ENCODE assay signal across 28 cellular contexts in genomic region chr6:39555136-39555535, GRCh38.
DNase-seq lines count a peak whose midpoint lies in the region; ATAC-seq, FAIRE-seq and TF ChIP-seq lines count a peak whose summit lies in the region.
"Had no signal": no experiment of that assay in that cellular context is flagged by ENCODE, and none has a peak within 500 bp of the region (broad histone marks: within the 10 kb centered on the region; RNA-seq: fewer than 3 reads in every experiment).

No MANE protein-coding gene starts in this region.

- peak; percentile 32 for ATAC-seq in stimulated activated naive CD8-positive, alpha-beta T cell treated with anti-CD3 and anti-CD28 coated beads, Interleukin-15, Interleukin-2, amounts not matched to agents 100 U/mL and 50 U/mL, for 24 hours
- ATAC-seq in stimulated activated naive CD8-positive, alpha-beta T cell treated with anti-CD3 and anti-CD28 coated beads, Interleukin-15, amount 100 ng/mL, for 72 hours: no peak
- ATAC-seq in GM12878 (peak; percentile 45), HG03432 (IDR thresholded peaks at IDR 0.05; ENCODE audit: unreplicated experiment) (no peak)
- ATAC-seq: HCT116, Panc1 had no signal

- no peak overlapping the region for H3K18ac ChIP-seq in neuronal stem cell (ENCODE audit: low read length)

- H2BK120ac ChIP-seq in neuronal stem cell (ENCODE audit: low read depth, low read length): no peak overlapping the region

- no peak overlapping the region for H3K27ac Mint-ChIP-seq in stimulated activated naive CD8-positive, alpha-beta T cell treated with anti-CD3 and anti-CD28 coated beads, Interleukin-15, amount 100 ng/mL, for 72 hours
- H3K27ac Mint-ChIP-seq: CD14-positive monocyte; CD8-positive, alpha-beta memory T cell had no signal

- H3K4me1 ChIP-seq in GM12878 (ENCODE audit: control insufficient read depth, insufficient read depth, low read length) (no peaks in the 10 kb centered on the region), neuronal stem cell (ENCODE audit: control insufficient read depth in 2 of 2, insufficient read depth in 1 of 2, low read depth in 1 of 2, low read length in 2 of 2) (no peaks in the 10 kb centered on the region), ovary (ENCODE audit: insufficient read depth) (no peaks in the 10 kb centered on the region)
- H3K4me1 ChIP-seq: BE2C had no signal

- H3K4me2 ChIP-seq in GM12878 (ENCODE audit: control insufficient read depth, insufficient read depth) (no peak overlapping the region), neuronal stem cell (ENCODE audit: insufficient read depth, low read length, poor library complexity, severe bottlenecking) (no peak overlapping the region)

- H3K9ac ChIP-seq in GM12878 (ENCODE audit: control insufficient read depth, insufficient read depth, low read length): no peak overlapping the region
- no peak overlapping the region for H3K9ac ChIP-seq in neuronal stem cell (ENCODE audit: low read depth, low read length, poor library complexity)

- 61% methylated on average over 3 of the region's 3 CpGs for WGBS in GM12878 (ENCODE audit: insufficient coverage, insufficient replicate concordance, low lambda C conversion rate, missing lambda C conversion rate)
- WGBS in neuronal stem cell (ENCODE audit: extremely low coverage in 2 of 2, insufficient read length in 2 of 2, insufficient replicate concordance in 1 of 2), 2 donors: no CpG with 5 or more reads among the region's 3 CpGs
- WGBS in ovary, 3 donors: 80 to 88% (median 82%) methylated on average over 3 of the region's 3 CpGs

- H3K4ac ChIP-seq in neuronal stem cell (ENCODE audit: low read length): no peak overlapping the region

- no peaks in the 10 kb centered on the region for H3K4me1 Mint-ChIP-seq in stimulated activated naive CD8-positive, alpha-beta T cell treated with anti-CD3 and anti-CD28 coated beads, Interleukin-15, amount 100 ng/mL, for 72 hours
- H3K4me1 Mint-ChIP-seq: CD14-positive monocyte; CD8-positive, alpha-beta memory T cell had no signal

- no peaks in the 10 kb centered on the region for H3K79me2 ChIP-seq in GM12878 (ENCODE audit: control insufficient read depth, insufficient read depth, low read length)

- FAIRE-seq in GM12878 (lab: Jason Lieb, UNC): no peak

- H2BK12ac ChIP-seq in neuronal stem cell (ENCODE audit: low read length): no peak overlapping the region

- H3K14ac ChIP-seq in neuronal stem cell (ENCODE audit: low read length): no peak overlapping the region

- in situ Hi-C loops in GM12878 (cut with MboI): no loop called here

- no peak overlapping the region for H2BK15ac ChIP-seq in neuronal stem cell (ENCODE audit: low read length)

- no peak overlapping the region for H3K27ac ChIP-seq in GM12878 (ENCODE audit: control insufficient read depth, insufficient read depth)
- H3K27ac ChIP-seq in neuronal stem cell (replicated peaks; ENCODE audit: low read length): no peak overlapping the region
- H3K27ac ChIP-seq in ovary: no peak overlapping the region

- DNase-seq in stimulated activated naive CD8-positive, alpha-beta T cell treated with anti-CD3 and anti-CD28 coated beads, Interleukin-15, Interleukin-2, amounts not matched to agents 100 U/mL and 50 U/mL, for 24 hours: no peak
- DNase-seq in stimulated activated naive CD8-positive, alpha-beta T cell treated with anti-CD3 and anti-CD28 coated beads, Interleukin-15, amount 100 ng/mL, for 72 hours: no peak
- DNase-seq in GM12878 (ENCODE audit: low read depth, low spot score): no peak
- no peak for DNase-seq in neuronal stem cell (ENCODE audit: low spot score)
- DNase-seq in NCI-H146 treated with DMSO at 0.1 percent for 48 hours (lab: John Stamatoyannopoulos, UW; ENCODE audit: unreplicated experiment): no peak
- no peak for DNase-seq in ovary
- DNase-seq: 8988T; ACHN; BE2C; CD8-positive, alpha-beta memory T cell; DMS 273 treated with DMSO at 0.1 percent for 48 hours; DMS79; EL; GDM1; GOT3; IMR-90; KG1; NCI-H1105 treated with DMSO at 0.1 percent for 48 hours; NCI-H146; NCI-H2029; NCI-H2227 treated with DMSO at 0.1 percent for 48 hours; NCI-H69; SHP77 treated with DMSO at 0.1 percent for 48 hours had no signal

- no peaks in the 10 kb centered on the region for H4K20me1 ChIP-seq in GM12878 (ENCODE audit: control insufficient read depth, insufficient read depth)

- H3K9me3 ChIP-seq in GM12878 (replicated peaks; ENCODE audit: control insufficient read depth, insufficient read depth, low read length) (no peaks in the 10 kb centered on the region), neuronal stem cell (replicated peaks in 1 of 2; ENCODE audit: control insufficient read depth in 2 of 2, insufficient read depth in 1 of 2, low read depth in 1 of 2, low read length in 2 of 2) (no peaks in the 10 kb centered on the region), ovary (no peaks in the 10 kb centered on the region)
- H3K9me3 ChIP-seq: BE2C, MG63 had no signal

- no peaks in the 10 kb centered on the region for H3K79me1 ChIP-seq in neuronal stem cell (ENCODE audit: low read depth, low read length)

- POLR2A ChIA-PET in GM12878 (lab: Charles Lee): no interaction called here

- H4K8ac ChIP-seq in neuronal stem cell (ENCODE audit: low read depth, low read length): no peak overlapping the region

- no peak for TF ChIP-seq EP300 in GM12878 (IDR thresholded peaks at IDR 0.05; ENCODE audit: borderline replicate concordance in 1 of 2, control insufficient read depth in 1 of 2, low read depth in 2 of 2, low read length in 2 of 2)
- TF ChIP-seq EP300 in ovary (IDR thresholded peaks at IDR 0.05): no peak

- H2BK5ac ChIP-seq in neuronal stem cell (ENCODE audit: low read length): no peak overlapping the region

- no peak for TF ChIP-seq CTCF in GM12878 (IDR thresholded peaks at IDR 0.05 in 2 of 3, conservative IDR thresholded peaks at IDR 0.05 in 1 of 3; ENCODE audit: control insufficient read depth in 2 of 3, extremely low read depth in 1 of 3, insufficient read depth in 1 of 3, low read depth in 3 of 3, low read length in 3 of 3)
- TF ChIP-seq CTCF in ovary (IDR thresholded peaks at IDR 0.05): no peak

- RAD21 ChIA-PET in GM12878 (lab: Charles Lee; ENCODE audit: unreplicated experiment): interaction anchor here (1.2 kb wide), 1 partner anchor 12 kb away, joined by 3 read pairs; no protein-coding TSS in a partner anchor

- no peaks in the 10 kb centered on the region for H3K9me3 Mint-ChIP-seq in stimulated activated naive CD8-positive, alpha-beta T cell treated with anti-CD3 and anti-CD28 coated beads, Interleukin-15, amount 100 ng/mL, for 72 hours
- H3K9me3 Mint-ChIP-seq: CD14-positive monocyte; CD8-positive, alpha-beta memory T cell had no signal

- no peak for TF ChIP-seq RAD21 in GM12878 (IDR thresholded peaks at IDR 0.05; ENCODE audit: insufficient read depth, low read depth, low read length)

- H3K36me3 ChIP-seq in GM12878 (ENCODE audit: control insufficient read depth in 2 of 2, insufficient read depth in 2 of 2, low read length in 1 of 2): no peaks in the 10 kb centered on the region
- no peaks in the 10 kb centered on the region for H3K36me3 ChIP-seq in neuronal stem cell (replicated peaks in 1 of 2; ENCODE audit: control insufficient read depth in 2 of 2, insufficient read depth in 2 of 2, low read length in 2 of 2)
- no peaks in the 10 kb centered on the region for H3K36me3 ChIP-seq in ovary
- H3K36me3 ChIP-seq: BE2C, MG63 had no signal

- H2AFZ ChIP-seq in GM12878 (ENCODE audit: control insufficient read depth, low read depth, low read length) (no peak overlapping the region), neuronal stem cell (ENCODE audit: low read length) (no peak overlapping the region)

- peak overlapping the region; percentile 89 for H2AK5ac ChIP-seq in neuronal stem cell (ENCODE audit: low read depth, low read length)

- H3K23ac ChIP-seq in neuronal stem cell (ENCODE audit: low read depth, low read length, poor library complexity): no peak overlapping the region

- no peak overlapping the region for H3K4me3 Mint-ChIP-seq in stimulated activated naive CD8-positive, alpha-beta T cell treated with anti-CD3 and anti-CD28 coated beads, Interleukin-15, amount 100 ng/mL, for 72 hours
- H3K4me3 Mint-ChIP-seq: CD14-positive monocyte; CD8-positive, alpha-beta memory T cell had no signal

- intact Hi-C loops in GM12878 (cut with micrococcal nuclease; ENCODE audit: unreplicated experiment): no loop called here
- intact Hi-C loops in ovary (cut with DNase I): no loop called here

- CTCF ChIA-PET in GM12878 (lab: Yijun Ruan, JAX): interaction anchor here (2.8 kb wide), 1 partner anchor 11 kb away, joined by 15 read pairs; no protein-coding TSS in a partner anchor

- H3K27me3 ChIP-seq in GM12878 (replicated peaks in 1 of 2; ENCODE audit: control insufficient read depth in 2 of 2, insufficient read depth in 2 of 2, low read length in 1 of 2): no peaks in the 10 kb centered on the region
- no peaks in the 10 kb centered on the region for H3K27me3 ChIP-seq in neuronal stem cell (ENCODE audit: control insufficient read depth in 3 of 3, insufficient read depth in 3 of 3, low read depth in 1 of 3, low read length in 3 of 3)
- H3K27me3 ChIP-seq in ovary: no peaks in the 10 kb centered on the region
- H3K27me3 ChIP-seq: BE2C, MG63 had no signal

- H3K27me3 Mint-ChIP-seq in stimulated activated naive CD8-positive, alpha-beta T cell treated with anti-CD3 and anti-CD28 coated beads, Interleukin-15, amount 100 ng/mL, for 72 hours: peaks cover 19% of the 10 kb centered on the region

- no peak overlapping the region for H3K4me3 ChIP-seq in GM12878
- no peak overlapping the region for H3K4me3 ChIP-seq in neuronal stem cell (ENCODE audit: low read length in 2 of 2)
- H3K4me3 ChIP-seq in ovary: no peak overlapping the region
- H3K4me3 ChIP-seq: MG63 had no signal

- SMC1A ChIA-PET in GM12878 (lab: Charles Lee; ENCODE audit: uncharacterized antibody, unreplicated experiment): no interaction called here

- no TSS peak for BruUV-seq in GM12878 (replicated peaks; lab: Mats Ljungman, UMichigan)

- H4K91ac ChIP-seq in neuronal stem cell (ENCODE audit: low read depth, low read length, poor library complexity): no peak overlapping the region

- TF ChIP-seq POLR2A in GM12878 (IDR thresholded peaks at IDR 0.05; ENCODE audit: low read depth, low read length) (no peak), ovary (IDR thresholded peaks at IDR 0.05) (no peak)

TF ChIP-seq in GM12878, 131 proteins besides CTCF, POLR2A, EP300 and RAD21 (continues in another document):
- no peak for TF ChIP-seq HCFC1 (IDR thresholded peaks at IDR 0.05; ENCODE audit: low read length)
- no peak for TF ChIP-seq MEF2A (IDR thresholded peaks at IDR 0.05; ENCODE audit: insufficient read depth, low read depth, low read length)
- no peak for TF ChIP-seq MTA3 (IDR thresholded peaks at IDR 0.05; ENCODE audit: borderline replicate concordance, low read length)
- TF ChIP-seq BACH1 (IDR thresholded peaks at IDR 0.05; ENCODE audit: borderline replicate concordance): no peak
- no peak for TF ChIP-seq ZZZ3 (IDR thresholded peaks at IDR 0.05; ENCODE audit: control insufficient read depth, insufficient read length, low read depth)

Comparison
In these comparisons a context has a peak if more than half of its experiments do, and no peak if none do; other contexts are left out.
1. ATAC-seq: peak in stimulated activated naive CD8-positive, alpha-beta T cell treated with anti-CD3 and anti-CD28 coated beads, Interleukin-15, Interleukin-2, amounts not matched to agents 100 U/mL and 50 U/mL, for 24 hours (single experiment) and GM12878 (single experiment); none in stimulated activated naive CD8-positive, alpha-beta T cell treated with anti-CD3 and anti-CD28 coated beads, Interleukin-15, amount 100 ng/mL, for 72 hours (single experiment) and HG03432 (single experiment).